ENCODE assay signal across 9 cellular contexts in genomic region chr7:24821045-24821853, GRCh38.
DNase-seq lines count a peak whose midpoint lies in the region; ATAC-seq and TF ChIP-seq lines count a peak whose summit lies in the region.
"Had no signal": no experiment of that assay in that cellular context is flagged by ENCODE, and none has a peak within 500 bp of the region (broad histone marks: within the 10 kb centered on the region; RNA-seq: fewer than 3 reads in every experiment).

No MANE protein-coding gene starts in this region.

- no peak overlapping the region for H3K4me2 ChIP-seq in H9 (ENCODE audit: insufficient read depth, insufficient read length, low read length)

- H3K9me3 Mint-ChIP-seq in memory B cell (no peaks in the 10 kb centered on the region), H9 (no peaks in the 10 kb centered on the region)
- H3K9me3 Mint-ChIP-seq in stimulated activated effector memory CD8-positive, alpha-beta T cell treated with anti-CD3 and anti-CD28 coated beads, Interleukin-12 subunit alpha, Interleukin-12 subunit beta, amount 100 ng/mL, for 72 hours = no peaks in the 10 kb centered on the region

- H3K27me3 ChIP-seq in breast epithelium (no peaks in the 10 kb centered on the region), H9 (ENCODE audit: insufficient read depth, low read length) (no peaks in the 10 kb centered on the region)
- H3K27me3 ChIP-seq: neutrophil had no signal

- H2AK5ac ChIP-seq in H9 (ENCODE audit: insufficient read length, low read length) = no peak overlapping the region

- H3K56ac ChIP-seq in H9 (ENCODE audit: insufficient read length, low read depth, low read length) = no peak overlapping the region

- intact Hi-C loops in breast epithelium (cut with DNase I; ENCODE audit: low total_unique reads) = no loop called here

- TF ChIP-seq CTCF in VCaP (conservative IDR thresholded peaks at IDR 0.05) (no peak), breast epithelium (IDR thresholded peaks at IDR 0.05) (peak in 1 of 3 donors; percentile 33), H9 (conservative IDR thresholded peaks at IDR 0.05) (no peak)

- H3K4me1 Mint-ChIP-seq in memory B cell = peaks cover 29% of the 10 kb centered on the region
- H3K4me1 Mint-ChIP-seq in stimulated activated effector memory CD8-positive, alpha-beta T cell treated with anti-CD3 and anti-CD28 coated beads, Interleukin-12 subunit alpha, Interleukin-12 subunit beta, amount 100 ng/mL, for 72 hours = peaks cover 55% of the 10 kb centered on the region
- peaks cover 6 to 7% of the 10 kb centered on the region in 2 experiments for H3K4me1 Mint-ChIP-seq in H9

- WGBS in H9 (ENCODE audit: extremely low coverage, insufficient read length, low lambda C conversion rate) = no CpG with 5 or more reads among the region's 10 CpGs

- H3K14ac ChIP-seq in H9 (ENCODE audit: insufficient read depth, low read length) = no peak overlapping the region

- H3K9me3 ChIP-seq in breast epithelium = no peaks in the 10 kb centered on the region
- no peaks in the 10 kb centered on the region for H3K9me3 ChIP-seq in H9 (ENCODE audit: control insufficient read depth, low read depth, low read length)
- H3K9me3 ChIP-seq: neutrophil had no signal

- H3K27me3 Mint-ChIP-seq in memory B cell (no peaks in the 10 kb centered on the region), H9 (ENCODE audit: low read depth) (no peaks in the 10 kb centered on the region)

- no peaks in the 10 kb centered on the region for H3K79me1 ChIP-seq in H9 (ENCODE audit: insufficient read depth, low read depth, low read length, poor library complexity, severe bottlenecking)

- no peak overlapping the region for H2BK12ac ChIP-seq in H9 (ENCODE audit: insufficient read length, low read depth, low read length)

- DNase-seq in GM04503 (ENCODE audit: low read depth) (peak; percentile 74), KG1 (lab: John Stamatoyannopoulos, UW) (peak; percentile 74), breast epithelium (ENCODE audit: low spot score in 2 of 2) (peak in 1 of 2 donors; percentile 64), memory B cell (ENCODE audit: low spot score in 2 of 2) (peak; percentile 55 to 67), H9 (no peak)
- DNase-seq in stimulated activated effector memory CD8-positive, alpha-beta T cell treated with anti-CD3 and anti-CD28 coated beads, Interleukin-12 subunit alpha, Interleukin-12 subunit beta, amount 100 ng/mL, for 72 hours (ENCODE audit: low spot score in 2 of 2) = peak; percentile 52 to 86

- H3K27ac ChIP-seq in VCaP (peak overlapping the region; percentile 82), breast epithelium (peak overlapping the region; percentile 26 to 80), H9 (ENCODE audit: insufficient read length, low read depth, low read length) (no peak overlapping the region)
- H3K27ac ChIP-seq: neutrophil had no signal

- H3K4me3 Mint-ChIP-seq in memory B cell (peak overlapping the region; percentile 61), H9 (no peak overlapping the region)
- peak overlapping the region; percentile 58 for H3K4me3 Mint-ChIP-seq in stimulated activated effector memory CD8-positive, alpha-beta T cell treated with anti-CD3 and anti-CD28 coated beads, Interleukin-12 subunit alpha, Interleukin-12 subunit beta, amount 100 ng/mL, for 72 hours

- TF ChIP-seq POLR2A in breast epithelium (IDR thresholded peaks at IDR 0.05) = no peak

- H3K18ac ChIP-seq in H9 (ENCODE audit: insufficient read length, low read depth, low read length) = no peak overlapping the region

- no peak overlapping the region for H3T11ph ChIP-seq in H9 (ENCODE audit: low read length)

- H3K36me3 Mint-ChIP-seq in memory B cell (peaks cover 17% of the 10 kb centered on the region), H9 (ENCODE audit: insufficient read depth in 1 of 3, low read depth in 3 of 3) (no peaks in the 10 kb centered on the region; a peak in 2 of 7 replicates)
- peaks cover 92% of the 10 kb centered on the region for H3K36me3 Mint-ChIP-seq in stimulated activated effector memory CD8-positive, alpha-beta T cell treated with anti-CD3 and anti-CD28 coated beads, Interleukin-12 subunit alpha, Interleukin-12 subunit beta, amount 100 ng/mL, for 72 hours

- H3K36me3 ChIP-seq in breast epithelium = no peaks in the 10 kb centered on the region
- H3K36me3 ChIP-seq: neutrophil had no signal

- H4K20me1 ChIP-seq in H9 (ENCODE audit: control insufficient read depth, insufficient read depth, insufficient read length) = no peaks in the 10 kb centered on the region

- H3K4me1 ChIP-seq in breast epithelium = peaks cover 0 to 9% of the 10 kb centered on the region in 2 donors
- H3K4me1 ChIP-seq in H9 (ENCODE audit: insufficient read depth, low read length) = no peaks in the 10 kb centered on the region

- peak; percentile 80 for ATAC-seq in GM21737 (IDR thresholded peaks at IDR 0.05; ENCODE audit: unreplicated experiment)
- peak; percentile 84 for ATAC-seq in memory B cell (ENCODE audit: low read depth)
- peak; percentile 96 for ATAC-seq in stimulated activated effector memory CD8-positive, alpha-beta T cell treated with anti-CD3 and anti-CD28 coated beads, Interleukin-12 subunit alpha, Interleukin-12 subunit beta, amount 100 ng/mL, for 72 hours

- H4K91ac ChIP-seq in H9 (ENCODE audit: insufficient read length, low read depth, low read length) = no peak overlapping the region

- H4K8ac ChIP-seq in H9 (replicated peaks; ENCODE audit: insufficient read length, low read depth, low read length) = no peak overlapping the region

- H2BK15ac ChIP-seq in H9 (ENCODE audit: low read depth, low read length) = no peak overlapping the region

- H2BK5ac ChIP-seq in H9 (ENCODE audit: insufficient read length, low read length) = no peak overlapping the region

- H3K9ac ChIP-seq in H9 (ENCODE audit: extremely low read depth, insufficient read length, low read length) = no peak overlapping the region

- H3K23me2 ChIP-seq in H9 (ENCODE audit: insufficient read length, low read depth, low read length, poor library complexity, severe bottlenecking) = no peaks in the 10 kb centered on the region

- no peak overlapping the region for H3K4ac ChIP-seq in H9 (ENCODE audit: low read depth, low read length)

- no peak overlapping the region for H4K5ac ChIP-seq in H9 (ENCODE audit: insufficient read length, low read depth, low read length)

- H3K23ac ChIP-seq in H9 (ENCODE audit: insufficient read length, low read depth, low read length) = no peak overlapping the region

- no peak overlapping the region for H2AFZ ChIP-seq in H9 (ENCODE audit: low read length)

- H3K27ac Mint-ChIP-seq in memory B cell (peak overlapping the region; percentile 99), H9 (no peak overlapping the region)
- peak overlapping the region; percentile 94 for H3K27ac Mint-ChIP-seq in stimulated activated effector memory CD8-positive, alpha-beta T cell treated with anti-CD3 and anti-CD28 coated beads, Interleukin-12 subunit alpha, Interleukin-12 subunit beta, amount 100 ng/mL, for 72 hours

- no peak overlapping the region for H3K4me3 ChIP-seq in breast epithelium

- no peaks in the 10 kb centered on the region for H3K79me2 ChIP-seq in H9 (ENCODE audit: insufficient read depth, low read length)

- no peak overlapping the region for H2BK20ac ChIP-seq in H9 (ENCODE audit: low read depth, low read length, poor library complexity, severe bottlenecking)

- H2BK120ac ChIP-seq in H9 (ENCODE audit: low read depth, low read length, poor library complexity, severe bottlenecking) = no peak overlapping the region

Comparison
In these comparisons a context has a peak if more than half of its experiments do, and no peak if none do; other contexts are left out.
1. H3K27ac Mint-ChIP-seq: peak in memory B cell (single experiment) and stimulated activated effector memory CD8-positive, alpha-beta T cell treated with anti-CD3 and anti-CD28 coated beads, Interleukin-12 subunit alpha, Interleukin-12 subunit beta, amount 100 ng/mL, for 72 hours (single experiment); none in H9 (0 of 3).
2. H3K4me3 Mint-ChIP-seq: peak in memory B cell (single experiment) and stimulated activated effector memory CD8-positive, alpha-beta T cell treated with anti-CD3 and anti-CD28 coated beads, Interleukin-12 subunit alpha, Interleukin-12 subunit beta, amount 100 ng/mL, for 72 hours (single experiment); none in H9 (0 of 2).
3. Peak in every context shown above with its lines, with median percentiles within 50 percentile points of each other: ATAC-seq.